Comparison of ENCODE assay signal across 9 cellular contexts in genomic region chr7:151808296-151809155, GRCh38.
DNase-seq lines count a peak whose midpoint lies in the region; ATAC-seq and TF ChIP-seq lines count a peak whose summit lies in the region.
"Had no signal": no experiment of that assay in that cellular context is flagged by ENCODE, and none has a peak within 500 bp of the region (broad histone marks: within the 10 kb centered on the region; RNA-seq: fewer than 3 reads in every experiment).

No MANE protein-coding gene starts in this region.

- TF ChIP-seq POLR2A in uterus (IDR thresholded peaks at IDR 0.05) (no peak), upper lobe of left lung (IDR thresholded peaks at IDR 0.05) (no peak)

- no peaks in the 10 kb centered on the region for H3K36me3 ChIP-seq in mammary epithelial cell (ENCODE audit: insufficient read depth, low read length)
- peaks cover 0 to 3% of the 10 kb centered on the region in 2 donors for H3K36me3 ChIP-seq in muscle layer of duodenum (ENCODE audit: control insufficient read depth in 1 of 2, insufficient read depth in 2 of 2, low read length in 2 of 2)
- no peaks in the 10 kb centered on the region for H3K36me3 ChIP-seq in uterus
- no peaks in the 10 kb centered on the region for H3K36me3 ChIP-seq in upper lobe of left lung

- H3K9me3 Mint-ChIP-seq in Calu3 (ENCODE audit: low read depth, unreplicated experiment) = no peaks in the 10 kb centered on the region
- H3K9me3 Mint-ChIP-seq in naive thymus-derived CD8-positive, alpha-beta T cell = no peaks in the 10 kb centered on the region

- H2AFZ ChIP-seq in mammary epithelial cell (ENCODE audit: low read depth, low read length) = no peak overlapping the region

- H3K9me3 ChIP-seq in mammary epithelial cell (replicated peaks; ENCODE audit: insufficient read depth, low read length) (no peaks in the 10 kb centered on the region), muscle layer of duodenum (ENCODE audit: control insufficient read depth in 1 of 2, low read length in 2 of 2) (no peaks in the 10 kb centered on the region), uterus (no peaks in the 10 kb centered on the region), upper lobe of left lung (no peaks in the 10 kb centered on the region)

- H3K27me3 ChIP-seq in mammary epithelial cell (ENCODE audit: insufficient read depth, low read length) (no peaks in the 10 kb centered on the region), muscle layer of duodenum (ENCODE audit: low read depth, low read length) (no peaks in the 10 kb centered on the region), uterus (no peaks in the 10 kb centered on the region), upper lobe of left lung (no peaks in the 10 kb centered on the region)

- no peak for TF ChIP-seq EP300 in upper lobe of left lung (IDR thresholded peaks at IDR 0.05)

- peaks cover 19% of the 10 kb centered on the region for H3K4me1 Mint-ChIP-seq in Calu3 (ENCODE audit: low read depth, unreplicated experiment)
- H3K4me1 Mint-ChIP-seq in naive thymus-derived CD8-positive, alpha-beta T cell = peaks cover 8 to 30% (median 19%) of the 10 kb centered on the region in 4 donors

- no peaks in the 10 kb centered on the region for H3K36me3 Mint-ChIP-seq in Calu3 (ENCODE audit: insufficient read depth, unreplicated experiment)
- peaks cover 0 to 8% (median 5%) of the 10 kb centered on the region in 3 donors for H3K36me3 Mint-ChIP-seq in naive thymus-derived CD8-positive, alpha-beta T cell

- POLR2A ChIA-PET in naive thymus-derived CD8-positive, alpha-beta T cell (lab: Charles Lee) = interaction anchor here (0.7 to 1.0 kb wide), 2 partner anchors 13 to 1448 kb away, joined by 3 read pairs; no protein-coding TSS in a partner anchor

- DNase-seq in Calu3 (peak; percentile 62), M059J (ENCODE audit: low read depth) (peak; percentile 86), mammary epithelial cell (peak; percentile 64), uterus (no peak), upper lobe of left lung (no peak)
- DNase-seq in naive thymus-derived CD8-positive, alpha-beta T cell = no peak
- DNase-seq: stimulated activated CD4-positive, alpha-beta T cell treated with anti-CD3 and anti-CD28 coated beads, Interleukin-15, amount 100 ng/mL, for 24 hours had no signal

- H3K27ac ChIP-seq in mammary epithelial cell (ENCODE audit: insufficient read depth, low read depth, low read length) = no peak overlapping the region
- peak overlapping the region; percentile 39 for H3K27ac ChIP-seq in muscle layer of duodenum (ENCODE audit: low read length)
- H3K27ac ChIP-seq in uterus = no peak overlapping the region
- no peak overlapping the region for H3K27ac ChIP-seq in upper lobe of left lung

- H3K4me3 Mint-ChIP-seq in Calu3 (ENCODE audit: low read depth, unreplicated experiment) = no peak overlapping the region
- H3K4me3 Mint-ChIP-seq in naive thymus-derived CD8-positive, alpha-beta T cell = no peak overlapping the region

- BruUV-seq in Calu3 (replicated peaks; lab: Mats Ljungman, UMichigan) (no TSS peak), mammary epithelial cell (replicated peaks; lab: Mats Ljungman, UMichigan) (no TSS peak)

- H3K4me2 ChIP-seq in mammary epithelial cell (ENCODE audit: insufficient read depth, low read depth, low read length) = no peak overlapping the region

- TF ChIP-seq CTCF in Calu3 (IDR thresholded peaks at IDR 0.05; ENCODE audit: unreplicated experiment) (no peak), mammary epithelial cell (conservative IDR thresholded peaks at IDR 0.05 in 1 of 2, IDR thresholded peaks at IDR 0.05 in 1 of 2; ENCODE audit: extremely low read depth in 1 of 2, insufficient read depth in 1 of 2, low read depth in 1 of 2, low read length in 2 of 2) (peak in 1 of 2 donors; percentile 24), uterus (IDR thresholded peaks at IDR 0.05) (no peak), upper lobe of left lung (IDR thresholded peaks at IDR 0.05) (no peak)

- 80% methylated on average over 13 of the region's 25 CpGs for WGBS in mammary epithelial cell (ENCODE audit: low coverage, missing lambda C conversion rate)
- WGBS in upper lobe of left lung, 2 donors = 88% methylated on average over 25 of the region's 25 CpGs

- in situ Hi-C loops in mammary epithelial cell (cut with MboI; ENCODE audit: low sequenced_read_pairs in 2 of 2) = no loop called here

- intact Hi-C loops in Calu3 (cut with micrococcal nuclease; ENCODE audit: unreplicated experiment) = no loop called here
- intact Hi-C loops in mammary epithelial cell (cut with micrococcal nuclease) = no loop called here
- intact Hi-C loops in uterus (cut with DNase I; ENCODE audit: low total_unique reads) = no loop called here

- H3K4me1 ChIP-seq in mammary epithelial cell (ENCODE audit: insufficient read depth, low read length) = peaks cover 8% of the 10 kb centered on the region
- no peaks in the 10 kb centered on the region for H3K4me1 ChIP-seq in muscle layer of duodenum (ENCODE audit: control insufficient read depth in 1 of 2, insufficient read depth in 2 of 2, low read length in 2 of 2)
- H3K4me1 ChIP-seq in uterus = no peaks in the 10 kb centered on the region
- peaks cover 0 to 7% (median 4%) of the 10 kb centered on the region in 4 donors for H3K4me1 ChIP-seq in upper lobe of left lung

- no peak overlapping the region for H3K4me3 ChIP-seq in mammary epithelial cell (replicated peaks in 1 of 3; ENCODE audit: insufficient read depth in 1 of 3, low read depth in 2 of 3, low read length in 3 of 3)
- no peak overlapping the region for H3K4me3 ChIP-seq in muscle layer of duodenum (ENCODE audit: low read depth in 1 of 2, low read length in 2 of 2)
- no peak overlapping the region for H3K4me3 ChIP-seq in uterus
- H3K4me3 ChIP-seq in upper lobe of left lung = no peak overlapping the region

- no peak overlapping the region for H3K27ac Mint-ChIP-seq in Calu3 (ENCODE audit: unreplicated experiment)
- H3K27ac Mint-ChIP-seq in naive thymus-derived CD8-positive, alpha-beta T cell = peak overlapping the region in 1 of 10 donors; percentile 67

- H3K9ac ChIP-seq in mammary epithelial cell (ENCODE audit: insufficient read depth, low read length) = no peak overlapping the region

- H3K27me3 Mint-ChIP-seq in Calu3 (ENCODE audit: unreplicated experiment) = peaks cover 78% of the 10 kb centered on the region
- no peaks in the 10 kb centered on the region for H3K27me3 Mint-ChIP-seq in naive thymus-derived CD8-positive, alpha-beta T cell

- H3K79me2 ChIP-seq in mammary epithelial cell (ENCODE audit: insufficient read depth, low read length) = no peaks in the 10 kb centered on the region

- CTCF ChIA-PET in Calu3 (lab: Charles Lee) (no interaction called here), mammary epithelial cell (lab: Charles Lee; ENCODE audit: low non-redundant PET) (no interaction called here)

- H4K20me1 ChIP-seq in mammary epithelial cell (ENCODE audit: insufficient read depth, low read length) = no peaks in the 10 kb centered on the region

- dilution Hi-C loops in mammary epithelial cell (cut with HindIII; ENCODE audit: low sequenced_read_pairs) = no loop called here

- no peak for ATAC-seq in naive thymus-derived CD8-positive, alpha-beta T cell
- ATAC-seq in HG03378 (IDR thresholded peaks at IDR 0.05; ENCODE audit: unreplicated experiment) = no peak
- no peak for ATAC-seq in upper lobe of left lung (ENCODE audit: low FRiP score in 2 of 2)

Comparison
In these comparisons a context has a peak if more than half of its experiments do, and no peak if none do; other contexts are left out.
1. DNase-seq: peak in Calu3 (single experiment), M059J (single experiment) and mammary epithelial cell (single experiment); none in naive thymus-derived CD8-positive, alpha-beta T cell (0 of 10), uterus (0 of 2) and upper lobe of left lung (0 of 2).